Comparison of ENCODE assay signal across 12 cellular contexts in genomic region chr3:11543141-11543947, GRCh38.
A peak's percentile ranks its signal among the peaks of the same experiment; 100 is the strongest.
DNase-seq lines count a peak whose midpoint lies in the region; ATAC-seq, FAIRE-seq and TF ChIP-seq lines count a peak whose summit lies in the region.
"Had no signal": no experiment of that assay in that cellular context is flagged by ENCODE, and none has a peak within 500 bp of the region (broad histone marks: within the 10 kb centered on the region; RNA-seq: fewer than 3 reads in every experiment).

No MANE protein-coding gene starts in this region.

- H3K4me3 Mint-ChIP-seq in CD4-positive, alpha-beta memory T cell: no peak overlapping the region

- TF ChIP-seq CTCF in right atrium auricular region (IDR thresholded peaks at IDR 0.05) (no peak), H1 (IDR thresholded peaks at IDR 0.05; ENCODE audit: control extremely low read depth in 1 of 3, insufficient read depth in 1 of 3, low read depth in 1 of 3, low read length in 3 of 3) (no peak)

- H3K4me1 ChIP-seq in right atrium auricular region (peaks cover 0 to 20% of the 10 kb centered on the region in 2 donors), H1 (replicated peaks in 1 of 4; ENCODE audit: control insufficient read depth in 3 of 4, insufficient read depth in 4 of 4, low read length in 3 of 4) (peaks cover 0 to 4% (median 0%) of the 10 kb centered on the region in 4 experiments; a peak in 2 of 7 replicates), mesendoderm (ENCODE audit: control insufficient read depth, low read depth, low read length) (no peaks in the 10 kb centered on the region)
- H3K4me1 ChIP-seq in CD4-positive, alpha-beta memory T cell (ENCODE audit: insufficient read depth, low read length): no peaks in the 10 kb centered on the region

- H3K79me2 ChIP-seq in H1 (ENCODE audit: control insufficient read depth in 1 of 2, insufficient read depth in 2 of 2, low read length in 2 of 2) (no peaks in the 10 kb centered on the region), mesendoderm (ENCODE audit: control insufficient read depth, insufficient read depth, low read length) (no peaks in the 10 kb centered on the region)

- H2BK5ac ChIP-seq in H1 (ENCODE audit: low read depth, low read length): no peak overlapping the region
- no peak overlapping the region for H2BK5ac ChIP-seq in mesendoderm (ENCODE audit: low read length)

- H4K5ac ChIP-seq in H1 (ENCODE audit: insufficient read length, low read depth, low read length) (no peak overlapping the region), mesendoderm (ENCODE audit: low read length) (no peak overlapping the region)

- H3K9ac ChIP-seq in H1 (replicated peaks in 1 of 4; ENCODE audit: extremely low read depth in 1 of 4, low read depth in 3 of 4, low read length in 3 of 4): no peak overlapping the region; a peak in 1 of 7 replicates
- H3K9ac ChIP-seq in mesendoderm (ENCODE audit: low read length): no peak overlapping the region

- ATAC-seq in sciatic nerve: no peak
- ATAC-seq: GM12878 had no signal

- DNase-seq in cardiac septum (ENCODE audit: low spot score) (peak; percentile 55), right atrium auricular region (ENCODE audit: low spot score) (no peak), H1 (ENCODE audit: low read depth in 1 of 2, low spot score in 2 of 2) (no peak), sciatic nerve (ENCODE audit: low spot score) (peak; percentile 52), NOMO-1 (lab: John Stamatoyannopoulos, UW; ENCODE audit: unreplicated experiment in 2 of 2) (no peak), mesendoderm (no peak)
- DNase-seq in CD4-positive, alpha-beta memory T cell: no peak
- DNase-seq: NCI-H1436 treated with DMSO at 0.1 percent for 48 hours, NCI-H2227 treated with DMSO at 0.1 percent for 48 hours, NCI-H526 treated with DMSO at 0.1 percent for 48 hours had no signal

- peaks cover 0 to 8% of the 10 kb centered on the region in 2 donors for H3K36me3 Mint-ChIP-seq in CD4-positive, alpha-beta memory T cell

- no peaks in the 10 kb centered on the region for H3K9me3 Mint-ChIP-seq in CD4-positive, alpha-beta memory T cell

- no peak overlapping the region for H4K8ac ChIP-seq in H1 (ENCODE audit: extremely low read depth, insufficient read depth, low read length)
- no peak overlapping the region for H4K8ac ChIP-seq in mesendoderm (ENCODE audit: low read depth, low read length)

- H3K9me3 ChIP-seq in right atrium auricular region (no peaks in the 10 kb centered on the region), H1 (ENCODE audit: insufficient read depth in 2 of 2, low read depth in 1 of 2, low read length in 1 of 2) (no peaks in the 10 kb centered on the region)
- H3K9me3 ChIP-seq in CD4-positive, alpha-beta memory T cell (ENCODE audit: control insufficient read depth in 1 of 2, low read length in 2 of 2): no peaks in the 10 kb centered on the region

- CTCF ChIA-PET in H1 (lab: Charles Lee; ENCODE audit: partially characterized antibody): interaction anchor here (0.6 kb wide), 1 partner anchor 137 kb away, joined by 4 read pairs; no protein-coding TSS in a partner anchor
- CTCF ChIA-PET in CD4-positive, alpha-beta memory T cell (lab: Charles Lee; ENCODE audit: partially characterized antibody): no interaction called here

- H3K4me2 ChIP-seq in H1 (ENCODE audit: insufficient read depth in 1 of 2, low read depth in 2 of 2, low read length in 2 of 2): no peak overlapping the region
- no peak overlapping the region for H3K4me2 ChIP-seq in mesendoderm (ENCODE audit: low read length)

- no peak overlapping the region for H2AFZ ChIP-seq in H1 (ENCODE audit: low read length)

- H2BK15ac ChIP-seq in H1 (ENCODE audit: low read length) (no peak overlapping the region), mesendoderm (replicated peaks; ENCODE audit: low read depth) (no peak overlapping the region)

- H3K23ac ChIP-seq in H1 (ENCODE audit: insufficient read length) (no peak overlapping the region), mesendoderm (ENCODE audit: low read length) (no peak overlapping the region)

- H3K56ac ChIP-seq in H1 (replicated peaks; ENCODE audit: insufficient read length, low read depth, low read length) (no peak overlapping the region), mesendoderm (ENCODE audit: low read length) (no peak overlapping the region)

- TF ChIP-seq EP300 in H1 (IDR thresholded peaks at IDR 0.05; ENCODE audit: borderline replicate concordance in 1 of 2, low read depth in 2 of 2, low read length in 2 of 2): no peak

- H3K27ac ChIP-seq in right atrium auricular region (no peak overlapping the region), H1 (ENCODE audit: low read depth, low read length) (no peak overlapping the region), mesendoderm (ENCODE audit: low read depth, low read length) (no peak overlapping the region)
- no peak overlapping the region for H3K27ac ChIP-seq in CD4-positive, alpha-beta memory T cell (ENCODE audit: low read depth, low read length)

- no peak overlapping the region for H2BK120ac ChIP-seq in H1 (replicated peaks; ENCODE audit: low read depth, low read length)
- H2BK120ac ChIP-seq in mesendoderm (ENCODE audit: low read depth, low read length): no peak overlapping the region

- H2BK20ac ChIP-seq in H1 (ENCODE audit: low read length): no peak overlapping the region

- POLR2A ChIA-PET in H1 (lab: Charles Lee; ENCODE audit: partially characterized antibody): no interaction called here
- POLR2A ChIA-PET in CD4-positive, alpha-beta memory T cell (lab: Charles Lee; ENCODE audit: partially characterized antibody): no interaction called here

- H4K20me1 ChIP-seq in H1 (replicated peaks in 1 of 2; ENCODE audit: control insufficient read depth in 1 of 2, insufficient read depth in 2 of 2, low read length in 2 of 2): no peaks in the 10 kb centered on the region

- FAIRE-seq in H1 (lab: Jason Lieb, UNC): no peak
- FAIRE-seq: GM12878, GM18507 had no signal

- no peak overlapping the region for H3K4ac ChIP-seq in H1 (replicated peaks; ENCODE audit: insufficient read length, low read depth, low read length)
- no peak overlapping the region for H3K4ac ChIP-seq in mesendoderm (ENCODE audit: low read depth, low read length)

- peaks cover 0 to 5% (median 1%) of the 10 kb centered on the region in 4 donors for H3K4me1 Mint-ChIP-seq in CD4-positive, alpha-beta memory T cell

- H2BK12ac ChIP-seq in H1 (ENCODE audit: low read depth, low read length): no peak overlapping the region

- H4K91ac ChIP-seq in H1 (replicated peaks; ENCODE audit: insufficient read length, low read length): no peak overlapping the region

- TF ChIP-seq POLR2A in H1 (IDR thresholded peaks at IDR 0.05; ENCODE audit: control extremely low read depth in 1 of 2, low read depth in 2 of 2, low read length in 2 of 2): no peak

- H3K27me3 ChIP-seq in right atrium auricular region: no peaks in the 10 kb centered on the region
- no peaks in the 10 kb centered on the region for H3K27me3 ChIP-seq in H1 (replicated peaks in 1 of 4; ENCODE audit: control insufficient read depth in 3 of 4, extremely low read depth in 1 of 4, insufficient read depth in 3 of 4, low read length in 3 of 4)
- H3K27me3 ChIP-seq in mesendoderm (ENCODE audit: insufficient read depth, low read length, poor library complexity): no peaks in the 10 kb centered on the region
- H3K27me3 ChIP-seq in CD4-positive, alpha-beta memory T cell (ENCODE audit: insufficient read depth, low read length): no peaks in the 10 kb centered on the region

- H3K36me3 ChIP-seq in right atrium auricular region: no peaks in the 10 kb centered on the region
- no peaks in the 10 kb centered on the region for H3K36me3 ChIP-seq in H1 (ENCODE audit: control insufficient read depth in 2 of 4, insufficient read depth in 4 of 4, low read length in 3 of 4)
- no peaks in the 10 kb centered on the region for H3K36me3 ChIP-seq in mesendoderm (ENCODE audit: control insufficient read depth, insufficient read depth, low read length)
- no peaks in the 10 kb centered on the region for H3K36me3 ChIP-seq in CD4-positive, alpha-beta memory T cell (ENCODE audit: insufficient read depth, low read length)

- intact Hi-C loops in cardiac septum (cut with DNase I): no loop called here
- intact Hi-C loops in sciatic nerve (cut with DNase I): no loop called here
- intact Hi-C loops in CD4-positive, alpha-beta memory T cell (cut with micrococcal nuclease): no loop called here

- H3K27ac Mint-ChIP-seq in CD4-positive, alpha-beta memory T cell: peak overlapping the region in 1 of 7 donors; percentile 36

- H3K79me1 ChIP-seq in H1 (ENCODE audit: low read depth, low read length): no peaks in the 10 kb centered on the region
- H3K79me1 ChIP-seq in mesendoderm (ENCODE audit: low read length): no peaks in the 10 kb centered on the region

- no peak overlapping the region for H3K4me3 ChIP-seq in right atrium auricular region
- H3K4me3 ChIP-seq in H1 (ENCODE audit: extremely low read depth in 1 of 4, insufficient read depth in 2 of 4, low read depth in 3 of 4, low read length in 4 of 4): no peak overlapping the region
- no peak overlapping the region for H3K4me3 ChIP-seq in mesendoderm (ENCODE audit: low read length)
- no peak overlapping the region for H3K4me3 ChIP-seq in CD4-positive, alpha-beta memory T cell (ENCODE audit: low read length in 2 of 2)
- H3K4me3 ChIP-seq: GM12878 had no signal

- H3K18ac ChIP-seq in H1 (ENCODE audit: extremely low read depth, low read length) (peak overlapping the region; percentile 32; the same call in 1 of the 2 replicates), mesendoderm (ENCODE audit: low read length) (no peak overlapping the region)

- no peak overlapping the region for H3K14ac ChIP-seq in H1 (ENCODE audit: insufficient read length)

- H3K27me3 Mint-ChIP-seq in CD4-positive, alpha-beta memory T cell: no peaks in the 10 kb centered on the region

- WGBS in H1 (ENCODE audit: extremely low coverage in 1 of 2, insufficient coverage in 1 of 2, insufficient read length in 1 of 2, insufficient replicate concordance in 2 of 2, low coverage in 1 of 2, low lambda C conversion rate in 2 of 2, missing lambda C conversion rate in 1 of 2), 2 experiments: 90% methylated on average over 19 of the region's 19 CpGs; no CpG with 5 or more reads in 1 of the 2 experiments
- no CpG with 5 or more reads among the region's 19 CpGs for WGBS in mesendoderm (ENCODE audit: extremely low coverage, insufficient coverage, low lambda C conversion rate)

- no peaks in the 10 kb centered on the region for H3K23me2 ChIP-seq in H1 (ENCODE audit: low read depth, low read length)

- no peak for TF ChIP-seq RAD21 in H1 (IDR thresholded peaks at IDR 0.05 in 1 of 2, conservative IDR thresholded peaks at IDR 0.05 in 1 of 2; ENCODE audit: low read depth in 2 of 2, low read length in 2 of 2)

- no peak overlapping the region for H2AK5ac ChIP-seq in H1 (ENCODE audit: low read depth, low read length)
- no peak overlapping the region for H2AK5ac ChIP-seq in mesendoderm (ENCODE audit: low read length)

TF ChIP-seq in H1, 55 proteins besides CTCF, POLR2A, EP300 and RAD21 (continues in another document):
- no peak for TF ChIP-seq RNF2 (IDR thresholded peaks at IDR 0.05; ENCODE audit: borderline replicate concordance, low read depth, low read length, missing control alignments, poor library complexity, severe bottlenecking)
- no peak for TF ChIP-seq CBX8 (IDR thresholded peaks at IDR 0.05; ENCODE audit: borderline replicate concordance, low read depth, low read length)
- no peak for TF ChIP-seq SP1 (IDR thresholded peaks at IDR 0.05; ENCODE audit: low read depth, low read length)
- TF ChIP-seq SUZ12 (IDR thresholded peaks at IDR 0.05; ENCODE audit: low read length): no peak
- TF ChIP-seq TBP (IDR thresholded peaks at IDR 0.05; ENCODE audit: low read depth, low read length): no peak
- no peak for TF ChIP-seq KDM5A (IDR thresholded peaks at IDR 0.05; ENCODE audit: low read length)

Comparison
In these comparisons a context has a peak if more than half of its experiments do, and no peak if none do; other contexts are left out.
1. DNase-seq: peak in cardiac septum (single experiment) and sciatic nerve (single experiment); none in right atrium auricular region (single experiment), H1 (0 of 2), NOMO-1 (0 of 2), mesendoderm (single experiment) and CD4-positive, alpha-beta memory T cell (0 of 5).